ENCODE assay signal across 1 cellular context in genomic region chr9:118330191-118330986, GRCh38.
TF ChIP-seq lines count a peak whose summit lies in the region.

No MANE protein-coding gene starts in this region.

TF ChIP-seq in WTC11, 78 proteins besides CTCF, POLR2A, EP300 and RAD21 (continued from another document):
- TF ChIP-seq HMGXB4 (CRISPR knock-in tag; IDR thresholded peaks at IDR 0.05) (no peak), ARID4B (CRISPR knock-in tag; IDR thresholded peaks at IDR 0.05; ENCODE audit: borderline replicate concordance) (no peak), JAZF1 (CRISPR knock-in tag; IDR thresholded peaks at IDR 0.05) (no peak), RELA (CRISPR knock-in tag; IDR thresholded peaks at IDR 0.05; ENCODE audit: borderline replicate concordance) (no peak), NR3C1 (CRISPR knock-in tag; conservative IDR thresholded peaks at IDR 0.05; ENCODE audit: low read depth) (no peak), ATF1 (CRISPR knock-in tag; IDR thresholded peaks at IDR 0.05) (no peak), PRDM15 (CRISPR knock-in tag; IDR thresholded peaks at IDR 0.05) (no peak), EMX1 (CRISPR knock-in tag; IDR thresholded peaks at IDR 0.05) (no peak), MLX (CRISPR knock-in tag; IDR thresholded peaks at IDR 0.05) (no peak), ZNF532 (CRISPR knock-in tag; IDR thresholded peaks at IDR 0.05; ENCODE audit: borderline replicate concordance) (no peak), ZBTB21 (CRISPR knock-in tag; IDR thresholded peaks at IDR 0.05; ENCODE audit: borderline replicate concordance) (no peak), MAX (CRISPR knock-in tag; IDR thresholded peaks at IDR 0.05) (no peak), E2F1 (CRISPR knock-in tag; IDR thresholded peaks at IDR 0.05) (no peak)
